In genomic region chr4:2714918-2715317, GRCh38 we compare ENCODE assay signal across 14 cellular contexts. TPM values are rescaled to one million over a fixed set of nuclear protein-coding genes. Genes with fewer than 3 reads are reported as not detected.
DNase-seq lines count a peak whose midpoint lies in the region; ATAC-seq and TF ChIP-seq lines count a peak whose summit lies in the region.
"Had no signal": no experiment of that assay in that cellular context is flagged by ENCODE, and none has a peak within 500 bp of the region (broad histone marks: within the 10 kb centered on the region; RNA-seq: fewer than 3 reads in every experiment).

No MANE protein-coding gene starts in this region.

- in situ Hi-C loops in gastrocnemius medialis (cut with MboI; ENCODE audit: low sequenced_read_pairs in 4 of 4) = no loop called here

- H3K27ac ChIP-seq in gastrocnemius medialis (peak overlapping the region; percentile 15 to 65 (median 38)), Peyer's patch (peak overlapping the region in 1 of 4 donors; percentile 57)
- H3K27ac ChIP-seq: A549 had no signal

- ATAC-seq in activated T-helper 17 cell treated with anti-CD3 and anti-CD28 coated beads, Interleukin-2, amount 50 U/mL, for 72 hours (replicated peaks) = no peak
- no peak for ATAC-seq in gastrocnemius medialis
- ATAC-seq: A549 had no signal

- no peak overlapping the region for H3K4me3 Mint-ChIP-seq in activated CD4-positive, alpha-beta memory T cell treated with anti-CD3 and anti-CD28 coated beads for 36 hours
- H3K4me3 Mint-ChIP-seq in activated CD4-positive, alpha-beta memory T cell treated with anti-CD3 and anti-CD28 coated beads, Interleukin-2, amount 10 ng/mL, durations not matched to agents 7 days and 5 days = no peak overlapping the region
- H3K4me3 Mint-ChIP-seq in activated T-helper 17 cell treated with anti-CD3 and anti-CD28 coated beads, Interleukin-2, amount 50 U/mL, for 72 hours = no peak overlapping the region
- H3K4me3 Mint-ChIP-seq in glutamatergic neuron (ENCODE audit: unreplicated experiment) = no peak overlapping the region

- H3K36me3 ChIP-seq in gastrocnemius medialis = peaks cover 0 to 28% of the 10 kb centered on the region in 2 donors
- H3K36me3 ChIP-seq in Peyer's patch = peaks cover 0 to 46% (median 0%) of the 10 kb centered on the region in 3 donors

- TF ChIP-seq POLR2A in gastrocnemius medialis (IDR thresholded peaks at IDR 0.05) = no peak
- TF ChIP-seq POLR2A in Peyer's patch (IDR thresholded peaks at IDR 0.05) = no peak

- no peak for DNase-seq in activated CD4-positive, alpha-beta memory T cell treated with anti-CD3 and anti-CD28 coated beads for 36 hours
- no peak for DNase-seq in activated CD4-positive, alpha-beta memory T cell treated with anti-CD3 and anti-CD28 coated beads, Interleukin-2, amount 10 ng/mL, durations not matched to agents 7 days and 5 days
- DNase-seq in glutamatergic neuron (no peak), gastrocnemius medialis (no peak), NCI-H82 (lab: John Stamatoyannopoulos, UW) (no peak), H4 (ENCODE audit: low spot score) (no peak), Peyer's patch (no peak)
- DNase-seq: activated CD4-positive, CD25-positive, alpha-beta regulatory T cell treated with anti-CD3 and anti-CD28 coated beads, Interleukin-2, amount 50 U/mL, for 72 hours; activated T-cell treated with anti-CD3 and anti-CD28 coated beads, Interleukin-2, amount 50 U/mL, for 4 hours; dermis blood vessel endothelial cell; MV-4-11 had no signal

- POLR2A ChIA-PET in activated CD4-positive, alpha-beta memory T cell treated with anti-CD3 and anti-CD28 coated beads for 36 hours (lab: Charles Lee) = no interaction called here
- POLR2A ChIA-PET in activated CD4-positive, alpha-beta memory T cell treated with anti-CD3 and anti-CD28 coated beads, Interleukin-2, amount 10 ng/mL, durations not matched to agents 7 days and 5 days (lab: Charles Lee) = interaction anchor here (0.6 kb wide), 1 partner anchor 181 kb away, joined by 3 read pairs; no protein-coding TSS in a partner anchor

- peak overlapping the region; percentile 82 for H3K27ac Mint-ChIP-seq in activated CD4-positive, alpha-beta memory T cell treated with anti-CD3 and anti-CD28 coated beads for 36 hours
- no peak overlapping the region for H3K27ac Mint-ChIP-seq in activated CD4-positive, alpha-beta memory T cell treated with anti-CD3 and anti-CD28 coated beads, Interleukin-2, amount 10 ng/mL, durations not matched to agents 7 days and 5 days
- H3K27ac Mint-ChIP-seq in activated T-helper 17 cell treated with anti-CD3 and anti-CD28 coated beads, Interleukin-2, amount 50 U/mL, for 72 hours = peak overlapping the region; percentile 80
- H3K27ac Mint-ChIP-seq in glutamatergic neuron (ENCODE audit: unreplicated experiment) = peak overlapping the region; percentile 94

- H3K9me3 ChIP-seq in gastrocnemius medialis = no peaks in the 10 kb centered on the region
- H3K9me3 ChIP-seq in Peyer's patch = no peaks in the 10 kb centered on the region
- H3K9me3 ChIP-seq: A549, HAP-1 had no signal

- CTCF ChIA-PET in activated CD4-positive, alpha-beta memory T cell treated with anti-CD3 and anti-CD28 coated beads for 36 hours (lab: Charles Lee) = no interaction called here
- CTCF ChIA-PET in activated CD4-positive, alpha-beta memory T cell treated with anti-CD3 and anti-CD28 coated beads, Interleukin-2, amount 10 ng/mL, durations not matched to agents 7 days and 5 days (lab: Charles Lee) = no interaction called here

- intact Hi-C loops in activated CD4-positive, alpha-beta memory T cell treated with anti-CD3 and anti-CD28 coated beads for 36 hours (cut with micrococcal nuclease) = loop anchor here (1.0 kb wide), 1 partner anchor 31 kb away; no protein-coding TSS in a partner anchor
- intact Hi-C loops in gastrocnemius medialis (cut with DNase I; ENCODE audit: low total_unique reads) = no loop called here

- peaks cover 25% of the 10 kb centered on the region for H3K36me3 Mint-ChIP-seq in activated CD4-positive, alpha-beta memory T cell treated with anti-CD3 and anti-CD28 coated beads for 36 hours
- H3K36me3 Mint-ChIP-seq in activated CD4-positive, alpha-beta memory T cell treated with anti-CD3 and anti-CD28 coated beads, Interleukin-2, amount 10 ng/mL, durations not matched to agents 7 days and 5 days (ENCODE audit: low read depth) = peaks cover 30% of the 10 kb centered on the region
- H3K36me3 Mint-ChIP-seq in activated T-helper 17 cell treated with anti-CD3 and anti-CD28 coated beads, Interleukin-2, amount 50 U/mL, for 72 hours (ENCODE audit: low read depth) = peaks cover 81% of the 10 kb centered on the region
- peaks cover 5% of the 10 kb centered on the region for H3K36me3 Mint-ChIP-seq in glutamatergic neuron (ENCODE audit: unreplicated experiment)

- H3K27me3 ChIP-seq in gastrocnemius medialis (no peaks in the 10 kb centered on the region), Peyer's patch (no peaks in the 10 kb centered on the region)

- no peaks in the 10 kb centered on the region for H3K27me3 Mint-ChIP-seq in activated CD4-positive, alpha-beta memory T cell treated with anti-CD3 and anti-CD28 coated beads for 36 hours
- H3K27me3 Mint-ChIP-seq in activated CD4-positive, alpha-beta memory T cell treated with anti-CD3 and anti-CD28 coated beads, Interleukin-2, amount 10 ng/mL, durations not matched to agents 7 days and 5 days = no peaks in the 10 kb centered on the region
- no peaks in the 10 kb centered on the region for H3K27me3 Mint-ChIP-seq in activated T-helper 17 cell treated with anti-CD3 and anti-CD28 coated beads, Interleukin-2, amount 50 U/mL, for 72 hours
- H3K27me3 Mint-ChIP-seq in glutamatergic neuron (ENCODE audit: unreplicated experiment) = no peaks in the 10 kb centered on the region

- TF ChIP-seq CTCF in glutamatergic neuron (IDR thresholded peaks at IDR 0.05; ENCODE audit: partially characterized antibody, unreplicated experiment) = no peak
- TF ChIP-seq CTCF in gastrocnemius medialis (IDR thresholded peaks at IDR 0.05 in 4 of 5, conservative IDR thresholded peaks at IDR 0.05 in 1 of 5) = no peak
- TF ChIP-seq CTCF in Peyer's patch (IDR thresholded peaks at IDR 0.05) = no peak

- no peak overlapping the region for H3K4me3 ChIP-seq in gastrocnemius medialis
- no peak overlapping the region for H3K4me3 ChIP-seq in Peyer's patch
- H3K4me3 ChIP-seq: A549, HAP-1 had no signal

- H3K4me1 ChIP-seq in gastrocnemius medialis (peaks cover 0 to 3% of the 10 kb centered on the region in 2 donors), Peyer's patch (no peaks in the 10 kb centered on the region)
- H3K4me1 ChIP-seq: A549 had no signal

- peaks cover 26% of the 10 kb centered on the region for H3K4me1 Mint-ChIP-seq in activated CD4-positive, alpha-beta memory T cell treated with anti-CD3 and anti-CD28 coated beads for 36 hours (ENCODE audit: low read depth)
- H3K4me1 Mint-ChIP-seq in activated CD4-positive, alpha-beta memory T cell treated with anti-CD3 and anti-CD28 coated beads, Interleukin-2, amount 10 ng/mL, durations not matched to agents 7 days and 5 days = peaks cover 21% of the 10 kb centered on the region
- peaks cover 20% of the 10 kb centered on the region for H3K4me1 Mint-ChIP-seq in activated T-helper 17 cell treated with anti-CD3 and anti-CD28 coated beads, Interleukin-2, amount 50 U/mL, for 72 hours
- H3K4me1 Mint-ChIP-seq in glutamatergic neuron (ENCODE audit: low read depth, unreplicated experiment) = peaks cover 25% of the 10 kb centered on the region

- no peaks in the 10 kb centered on the region for H3K9me3 Mint-ChIP-seq in activated CD4-positive, alpha-beta memory T cell treated with anti-CD3 and anti-CD28 coated beads for 36 hours
- H3K9me3 Mint-ChIP-seq in activated CD4-positive, alpha-beta memory T cell treated with anti-CD3 and anti-CD28 coated beads, Interleukin-2, amount 10 ng/mL, durations not matched to agents 7 days and 5 days = no peaks in the 10 kb centered on the region
- H3K9me3 Mint-ChIP-seq in activated T-helper 17 cell treated with anti-CD3 and anti-CD28 coated beads, Interleukin-2, amount 50 U/mL, for 72 hours = no peaks in the 10 kb centered on the region
- peaks cover 13% of the 10 kb centered on the region for H3K9me3 Mint-ChIP-seq in glutamatergic neuron (ENCODE audit: unreplicated experiment)
- H3K9me3 Mint-ChIP-seq: activated T-cell treated with anti-CD3 and anti-CD28 coated beads, Interleukin-2, amount 50 U/mL, for 4 hours had no signal

RNA-seq across cellular contexts. Expression of gene TNIP2, which starts 41.2 kb away (rescaled TPM):
- 10 to 100 TPM; 74.2 to 77.5 TPM for total RNA-seq in activated CD4-positive, alpha-beta memory T cell treated with anti-CD3 and anti-CD28 coated beads for 36 hours
- total RNA-seq in activated CD4-positive, alpha-beta memory T cell treated with anti-CD3 and anti-CD28 coated beads, Interleukin-2, amount 10 ng/mL, durations not matched to agents 7 days and 5 days = 10 to 100 TPM; 56.1 to 58.4 TPM
- total RNA-seq in activated T-helper 17 cell treated with anti-CD3 and anti-CD28 coated beads, Interleukin-2, amount 50 U/mL, for 72 hours = 100 to 1,000 TPM in 1 of 2 donors, 10 to 100 TPM in 1; 80.1 to 110 TPM
- 25.4 TPM for total RNA-seq in glutamatergic neuron (ENCODE audit: unreplicated experiment)
- total RNA-seq in gastrocnemius medialis = 10 to 100 TPM; 36.1 to 81.9 (median 66.5) TPM
- total RNA-seq in H4 (2014; rRNA removed; shearing (Covaris generic)) = 45.7 and 46.8 TPM in 2 replicates
- total RNA-seq in Peyer's patch = 100 to 1,000 TPM; 135 to 255 (median 145) TPM
